ENCODE assay signal across 8 cellular contexts in genomic region chr3:93979850-93980677, GRCh38. TPM values are rescaled to one million over a fixed set of nuclear protein-coding genes. Genes with fewer than 3 reads are reported as not detected.
DNase-seq lines count a peak whose midpoint lies in the region; ATAC-seq, FAIRE-seq and TF ChIP-seq lines count a peak whose summit lies in the region.

ARL13B (plus strand) TSS chr3:93980155; CDS start chr3:93980424, 269 bp downstream.

- peak; percentile 85 for TF ChIP-seq POLR2A in H54 (IDR thresholded peaks at IDR 0.05; ENCODE audit: low read depth, low read length)
- peak; percentile 82 for TF ChIP-seq POLR2A in Raji (IDR thresholded peaks at IDR 0.05; ENCODE audit: insufficient read depth, low read depth, low read length)

- H3K4me3 ChIP-seq in Loucy (ENCODE audit: low read length, poor library complexity, severe bottlenecking): peak within 1 kb of the TSS; percentile 83
- peak within 1 kb of the TSS; percentile 91 for H3K4me3 ChIP-seq in fibroblast of pulmonary artery (replicated peaks; ENCODE audit: low read depth, low read length)

- H3K27me3 ChIP-seq in Loucy (ENCODE audit: insufficient read depth, low read length, poor library complexity, severe bottlenecking): no peaks in the 10 kb centered on the region

- FAIRE-seq in H54 (lab: Jason Lieb, UNC): peak; percentile 100

- H3K4me3 Mint-ChIP-seq in natural killer cell treated with Interleukin-12 subunit alpha and Interleukin-12 subunit beta and Interleukin-15 and Interleukin-18, amount 100 ng/mL, for 72 hours: peak within 1 kb of the TSS; percentile 73

- H3K79me2 ChIP-seq in Loucy (ENCODE audit: insufficient read depth, low read length): peaks cover 16% of the 10 kb centered on the region

- no peaks in the 10 kb centered on the region for H3K36me3 Mint-ChIP-seq in natural killer cell treated with Interleukin-12 subunit alpha and Interleukin-12 subunit beta and Interleukin-15 and Interleukin-18, amount 100 ng/mL, for 72 hours

- peaks cover 3% of the 10 kb centered on the region; the same call in 1 of the 2 replicates for H3F3A ChIP-seq in Loucy (ENCODE audit: low read depth)

- H3K27ac Mint-ChIP-seq in natural killer cell treated with Interleukin-12 subunit alpha and Interleukin-12 subunit beta and Interleukin-15 and Interleukin-18, amount 100 ng/mL, for 72 hours: peak within 1 kb of the TSS; percentile 49 to 80

- TF ChIP-seq CTCF in Loucy (conservative IDR thresholded peaks at IDR 0.05; ENCODE audit: low read length): no peak
- no peak for TF ChIP-seq CTCF in fibroblast of pulmonary artery (IDR thresholded peaks at IDR 0.05; ENCODE audit: low read length, missing control alignments)

- H3K27me3 Mint-ChIP-seq in natural killer cell treated with Interleukin-12 subunit alpha and Interleukin-12 subunit beta and Interleukin-15 and Interleukin-18, amount 100 ng/mL, for 72 hours: peaks cover 0 to 6% of the 10 kb centered on the region in 2 donors

- H3K4me1 Mint-ChIP-seq in natural killer cell treated with Interleukin-12 subunit alpha and Interleukin-12 subunit beta and Interleukin-15 and Interleukin-18, amount 100 ng/mL, for 72 hours (ENCODE audit: low read depth in 2 of 2): peaks cover 6 to 10% of the 10 kb centered on the region in 2 donors

- H3K9ac ChIP-seq in Loucy (ENCODE audit: low read depth, low read length, poor library complexity, severe bottlenecking): peak within 1 kb of the TSS; percentile 64

- no peaks in the 10 kb centered on the region for H3K9me3 ChIP-seq in Loucy (ENCODE audit: insufficient read depth, low read depth, low read length)

- H3K4me2 ChIP-seq in Loucy (ENCODE audit: low read depth, low read length, poor library complexity, severe bottlenecking): peak within 1 kb of the TSS; percentile 90

- no peaks in the 10 kb centered on the region for H3K36me3 ChIP-seq in Loucy (ENCODE audit: insufficient read depth, low read length)

- peak; percentile 99 for DNase-seq in EL
- peak; percentile 85 for DNase-seq in H54 (ENCODE audit: insufficient read length, low spot score)
- peak; percentile 89 for DNase-seq in activated effector memory CD4-positive, alpha-beta T cell treated with Interleukin-2 at 50 U/mL for 16 hours
- peak; percentile 99 for DNase-seq in fibroblast of pulmonary artery (ENCODE audit: low read depth)
- DNase-seq in natural killer cell treated with Interleukin-12 subunit alpha and Interleukin-12 subunit beta and Interleukin-15 and Interleukin-18, amount 100 ng/mL, for 72 hours (ENCODE audit: low spot score): peak; percentile 96
- peak; percentile 92 for DNase-seq in stimulated activated naive CD8-positive, alpha-beta T cell treated with anti-CD3 and anti-CD28 coated beads, Interleukin-15, Interleukin-2, amounts not matched to agents 100 U/mL and 50 U/mL, for 24 hours

- H4K20me1 ChIP-seq in Loucy (ENCODE audit: insufficient read depth, low read length, poor library complexity, severe bottlenecking): peaks cover 10% of the 10 kb centered on the region

- H3K4me1 ChIP-seq in Loucy (ENCODE audit: insufficient read depth, low read length, poor library complexity, severe bottlenecking): peaks cover 30% of the 10 kb centered on the region

- peak within 1 kb of the TSS; percentile 96 for H2AFZ ChIP-seq in Loucy (ENCODE audit: low read length)

- no peaks in the 10 kb centered on the region for H3K9me3 Mint-ChIP-seq in natural killer cell treated with Interleukin-12 subunit alpha and Interleukin-12 subunit beta and Interleukin-15 and Interleukin-18, amount 100 ng/mL, for 72 hours

- ATAC-seq in natural killer cell treated with Interleukin-12 subunit alpha and Interleukin-12 subunit beta and Interleukin-15 and Interleukin-18, amount 100 ng/mL, for 72 hours: peak; percentile 100
- ATAC-seq in stimulated activated naive CD8-positive, alpha-beta T cell treated with anti-CD3 and anti-CD28 coated beads, Interleukin-15, Interleukin-2, amounts not matched to agents 100 U/mL and 50 U/mL, for 24 hours: peak; percentile 100

- no peaks in the 10 kb centered on the region for H3K9me2 ChIP-seq in Loucy (replicated peaks; ENCODE audit: low read depth, low read length)

RNA-seq across cellular contexts. Expression of gene ARL13B, which starts in this region (rescaled TPM):
- total RNA-seq in natural killer cell treated with Interleukin-12 subunit alpha and Interleukin-12 subunit beta and Interleukin-15 and Interleukin-18, amount 100 ng/mL, for 72 hours: 10 to 100 TPM in 1 of 2 donors, 1 to 10 TPM in 1; 9.9 to 15.6 TPM

Comparison
In these comparisons a context has a peak if more than half of its experiments do, and no peak if none do; other contexts are left out.
1. Peak in every context shown above with its lines: DNase-seq, ATAC-seq and H3K4me3 ChIP-seq.